ENCODE assay signal across 24 cellular contexts in genomic region chr14:99212646-99213045, GRCh38. TPM values are rescaled to one million over a fixed set of nuclear protein-coding genes. Genes with fewer than 3 reads are reported as not detected.
A peak's percentile ranks its signal among the peaks of the same experiment; 100 is the strongest.
DNase-seq lines count a peak whose midpoint lies in the region; ATAC-seq and TF ChIP-seq lines count a peak whose summit lies in the region.
"Had no signal": no experiment of that assay in that cellular context is flagged by ENCODE, and none has a peak within 500 bp of the region (broad histone marks: within the 10 kb centered on the region; RNA-seq: fewer than 3 reads in every experiment).

No MANE protein-coding gene starts in this region.

- no peak overlapping the region for H3K4me2 ChIP-seq in GM23248 (ENCODE audit: unreplicated experiment)
- H3K4me2 ChIP-seq: KMS-11 had no signal

- no peaks in the 10 kb centered on the region for H3K9me3 Mint-ChIP-seq in activated CD4-positive, alpha-beta T cell treated with anti-CD3 and anti-CD28 coated beads for 36 hours (ENCODE audit: low read depth)
- no peaks in the 10 kb centered on the region for H3K9me3 Mint-ChIP-seq in CD4-positive, alpha-beta T cell
- no peaks in the 10 kb centered on the region for H3K9me3 Mint-ChIP-seq in activated T-helper 17 cell treated with anti-CD3 and anti-CD28 coated beads, Interleukin-2, amount 50 U/mL, for 72 hours
- H3K9me3 Mint-ChIP-seq in immature natural killer cell: no peaks in the 10 kb centered on the region

- no peaks in the 10 kb centered on the region for H3F3A ChIP-seq in GM23248 (ENCODE audit: insufficient read depth)

- peaks cover 44% of the 10 kb centered on the region for H3K36me3 Mint-ChIP-seq in activated CD4-positive, alpha-beta T cell treated with anti-CD3 and anti-CD28 coated beads for 36 hours (ENCODE audit: low read depth)
- H3K36me3 Mint-ChIP-seq in CD4-positive, alpha-beta T cell (ENCODE audit: low read depth): peaks cover 98% of the 10 kb centered on the region
- peaks cover 79% of the 10 kb centered on the region for H3K36me3 Mint-ChIP-seq in activated T-helper 17 cell treated with anti-CD3 and anti-CD28 coated beads, Interleukin-2, amount 50 U/mL, for 72 hours (ENCODE audit: low read depth)
- no peaks in the 10 kb centered on the region for H3K36me3 Mint-ChIP-seq in immature natural killer cell
- H3K36me3 Mint-ChIP-seq: memory B cell had no signal

- peak; percentile 52 for DNase-seq in activated CD4-positive, alpha-beta T cell treated with anti-CD3 and anti-CD28 coated beads for 36 hours
- no peak for DNase-seq in activated CD4-positive, alpha-beta T cell treated with anti-CD3 and anti-CD28 coated beads for 4 hours
- no peak for DNase-seq in CD4-positive, alpha-beta T cell
- DNase-seq in immature natural killer cell (no peak), GM23248 (no peak)
- DNase-seq: activated CD4-positive, alpha-beta T cell treated with anti-CD3 and anti-CD28 coated beads for 1 hour; AML-193; body of pancreas; COR-L47; erythroblast; GDM1; NCI-H1436; NCI-H446 treated with DMSO at 0.1 percent for 48 hours; OCI-M1; stimulated activated CD8-positive, alpha-beta memory T cell treated with anti-CD3 and anti-CD28 coated beads, Interleukin-4, amount 100 ng/mL, for 48 hours; substantia nigra had no signal

- H3K79me2 ChIP-seq in GM23248 (ENCODE audit: insufficient read depth): no peaks in the 10 kb centered on the region

- no peaks in the 10 kb centered on the region for H3K9me2 ChIP-seq in GM23248 (ENCODE audit: insufficient read depth)

- H3K9me3 ChIP-seq in CD4-positive, alpha-beta T cell (ENCODE audit: control insufficient read depth, low read length): no peaks in the 10 kb centered on the region
- H3K9me3 ChIP-seq in GM23248 (ENCODE audit: low read depth): no peaks in the 10 kb centered on the region
- H3K9me3 ChIP-seq: body of pancreas, heart left ventricle had no signal

- no peaks in the 10 kb centered on the region for H3K36me3 ChIP-seq in GM23248 (ENCODE audit: low read depth)
- H3K36me3 ChIP-seq: heart left ventricle had no signal

- H3K4me1 Mint-ChIP-seq in activated CD4-positive, alpha-beta T cell treated with anti-CD3 and anti-CD28 coated beads for 36 hours: peaks cover 99% of the 10 kb centered on the region
- peaks cover 100% of the 10 kb centered on the region for H3K4me1 Mint-ChIP-seq in CD4-positive, alpha-beta T cell (ENCODE audit: low read depth)
- peaks cover 86% of the 10 kb centered on the region for H3K4me1 Mint-ChIP-seq in activated T-helper 17 cell treated with anti-CD3 and anti-CD28 coated beads, Interleukin-2, amount 50 U/mL, for 72 hours
- H3K4me1 Mint-ChIP-seq in immature natural killer cell: peaks cover 95 to 99% of the 10 kb centered on the region in 2 donors
- H3K4me1 Mint-ChIP-seq: memory B cell had no signal

- CTCF ChIA-PET in activated CD4-positive, alpha-beta T cell treated with anti-CD3 and anti-CD28 coated beads for 36 hours (lab: Charles Lee): interaction anchor here (0.8 to 0.9 kb wide), 2 partner anchors 17 to 49 kb away, joined by 3 to 6 read pairs; no protein-coding TSS in a partner anchor
- CTCF ChIA-PET in CD4-positive, alpha-beta T cell (lab: Charles Lee): interaction anchor here (0.8 to 1.1 kb wide), 2 partner anchors 24 to 54 kb away, joined by 3 to 6 read pairs; no protein-coding TSS in a partner anchor

- H3K4me3 Mint-ChIP-seq in activated CD4-positive, alpha-beta T cell treated with anti-CD3 and anti-CD28 coated beads for 36 hours: peak overlapping the region; percentile 57
- peak overlapping the region; percentile 88 for H3K4me3 Mint-ChIP-seq in CD4-positive, alpha-beta T cell
- peak overlapping the region; percentile 82 for H3K4me3 Mint-ChIP-seq in activated T-helper 17 cell treated with anti-CD3 and anti-CD28 coated beads, Interleukin-2, amount 50 U/mL, for 72 hours
- H3K4me3 Mint-ChIP-seq in immature natural killer cell: peak overlapping the region in 4 of 5 donors; percentile 46 to 81 (median 60)
- H3K4me3 Mint-ChIP-seq: memory B cell had no signal

- POLR2A ChIA-PET in activated CD4-positive, alpha-beta T cell treated with anti-CD3 and anti-CD28 coated beads for 36 hours (lab: Charles Lee): interaction anchor here (0.7 to 0.8 kb wide), 3 partner anchors 34 to 995 kb away, joined by 3 read pairs; partner anchors contain the start of gene SETD3
- POLR2A ChIA-PET in CD4-positive, alpha-beta T cell (lab: Charles Lee): interaction anchor here (64.5 to 83.0 kb wide), 2 partner anchors 5 to 31 kb away, joined by 4389 read pairs; partner anchors contain the start of gene BCL11B

- 80 to 86% methylated on average over 1 to 3 of the region's 3 CpGs for WGBS in GM23248 (ENCODE audit: low coverage in 1 of 2, low lambda C conversion rate in 2 of 2, missing lambda C conversion rate in 2 of 2), 2 experiments

- H3K9ac ChIP-seq in GM23248: no peak overlapping the region
- H3K9ac ChIP-seq: KMS-11 had no signal

- H3K27me3 ChIP-seq in CD4-positive, alpha-beta T cell (ENCODE audit: control insufficient read depth, insufficient read depth, low read length): no peaks in the 10 kb centered on the region
- peaks cover 7% of the 10 kb centered on the region for H3K27me3 ChIP-seq in GM23248 (replicated peaks; ENCODE audit: insufficient read depth)
- H3K27me3 ChIP-seq: body of pancreas had no signal

- in situ Hi-C loops in GM23248 (cut with MboI): no loop called here

- peak overlapping the region; percentile 99 for H3K27ac Mint-ChIP-seq in activated CD4-positive, alpha-beta T cell treated with anti-CD3 and anti-CD28 coated beads for 36 hours
- H3K27ac Mint-ChIP-seq in CD4-positive, alpha-beta T cell: peak overlapping the region; percentile 95
- peak overlapping the region; percentile 86 for H3K27ac Mint-ChIP-seq in activated T-helper 17 cell treated with anti-CD3 and anti-CD28 coated beads, Interleukin-2, amount 50 U/mL, for 72 hours
- peak overlapping the region in 5 of 6 donors; percentile 18 to 79 (median 67) for H3K27ac Mint-ChIP-seq in immature natural killer cell
- H3K27ac Mint-ChIP-seq: memory B cell had no signal

- ATAC-seq in activated CD4-positive, alpha-beta T cell treated with anti-CD3 and anti-CD28 coated beads for 36 hours: peak; percentile 31
- ATAC-seq in CD4-positive, alpha-beta T cell (ENCODE audit: poor library complexity): peak; percentile 24
- ATAC-seq in activated T-helper 17 cell treated with anti-CD3 and anti-CD28 coated beads, Interleukin-2, amount 50 U/mL, for 72 hours (replicated peaks): peak; percentile 30
- no peak for ATAC-seq in GM19328 (IDR thresholded peaks at IDR 0.05; ENCODE audit: unreplicated experiment)
- ATAC-seq in GM19023 (IDR thresholded peaks at IDR 0.05; ENCODE audit: unreplicated experiment): no peak
- ATAC-seq: body of pancreas, heart left ventricle, Right ventricle myocardium inferior had no signal

- no peaks in the 10 kb centered on the region for H4K20me1 ChIP-seq in GM23248 (ENCODE audit: insufficient read depth)

- H3K27me3 Mint-ChIP-seq in activated CD4-positive, alpha-beta T cell treated with anti-CD3 and anti-CD28 coated beads for 36 hours: no peaks in the 10 kb centered on the region
- no peaks in the 10 kb centered on the region for H3K27me3 Mint-ChIP-seq in CD4-positive, alpha-beta T cell
- no peaks in the 10 kb centered on the region for H3K27me3 Mint-ChIP-seq in activated T-helper 17 cell treated with anti-CD3 and anti-CD28 coated beads, Interleukin-2, amount 50 U/mL, for 72 hours
- H3K27me3 Mint-ChIP-seq in immature natural killer cell (ENCODE audit: low read depth in 3 of 3): peaks cover 0 to 2% (median 0%) of the 10 kb centered on the region in 3 donors

- H3K4me1 ChIP-seq in GM23248 (ENCODE audit: insufficient read depth): no peaks in the 10 kb centered on the region
- H3K4me1 ChIP-seq: body of pancreas had no signal

- no peak overlapping the region for H3K4me3 ChIP-seq in GM23248
- H3K4me3 ChIP-seq: body of pancreas, heart left ventricle had no signal

- no peak overlapping the region for H2AFZ ChIP-seq in GM23248

- intact Hi-C loops in activated CD4-positive, alpha-beta T cell treated with anti-CD3 and anti-CD28 coated beads for 36 hours (cut with DNase I, micrococcal nuclease): loop anchor here in 1 of 2 experiments (2.0 kb wide), 1 partner anchor 22 kb away; no protein-coding TSS in a partner anchor
- intact Hi-C loops in CD4-positive, alpha-beta T cell (cut with DNase I, micrococcal nuclease): no loop called here

- TF ChIP-seq CTCF in CD4-positive, alpha-beta T cell (IDR thresholded peaks at IDR 0.05): no peak

- peak overlapping the region; percentile 82 for H3K27ac ChIP-seq in CD4-positive, alpha-beta T cell (ENCODE audit: low read depth, low read length)
- no peak overlapping the region for H3K27ac ChIP-seq in GM23248
- H3K27ac ChIP-seq: body of pancreas, heart left ventricle, KMS-11 had no signal

RNA-seq across cellular contexts. Expression of gene BCL11B, which starts 59.4 kb away (rescaled TPM):
- total RNA-seq in activated CD4-positive, alpha-beta T cell treated with anti-CD3 and anti-CD28 coated beads for 36 hours: 10 to 100 TPM; 62.1 to 66.2 TPM
- total RNA-seq in CD4-positive, alpha-beta T cell: 100 to 1,000 TPM; 244 to 254 TPM
- 10 to 100 TPM; 51.4 to 52.9 TPM for total RNA-seq in activated T-helper 17 cell treated with anti-CD3 and anti-CD28 coated beads, Interleukin-2, amount 50 U/mL, for 72 hours
- 1 to 10 TPM in 2 of 3 donors, under 1 TPM in 1; 0.75 to 3.1 (median 1.0) TPM for polyA plus RNA-seq in immature natural killer cell
- not detected in 2 replicates for total RNA-seq in GM23248 (2014; rRNA removed; shearing (Covaris generic))
- not detected in 2 replicates for polyA plus RNA-seq in GM23248 (2016; fragmentation: Nextera tagmentation; extraction: Ambion mirVana)
- total RNA-seq: fibroblast of villous mesenchyme had no signal

Comparison
In these comparisons a context has a peak if more than half of its experiments do, and no peak if none do; other contexts are left out.
1. ATAC-seq: peak in activated CD4-positive, alpha-beta T cell treated with anti-CD3 and anti-CD28 coated beads for 36 hours (single experiment), CD4-positive, alpha-beta T cell (single experiment) and activated T-helper 17 cell treated with anti-CD3 and anti-CD28 coated beads, Interleukin-2, amount 50 U/mL, for 72 hours (single experiment); none in GM19328 (single experiment) and GM19023 (single experiment).
2. RNA of gene BCL11B, which starts 59.4 kb away (total RNA-seq): 244 to 254 TPM in CD4-positive, alpha-beta T cell, 62.1 to 66.2 TPM in activated CD4-positive, alpha-beta T cell treated with anti-CD3 and anti-CD28 coated beads for 36 hours and 51.4 to 52.9 TPM in activated T-helper 17 cell treated with anti-CD3 and anti-CD28 coated beads, Interleukin-2, amount 50 U/mL, for 72 hours; not detected in GM23248; every median in the first group is over 10 times any median in the second.
3. Peak in every context shown above with its lines, with median percentiles within 50 percentile points of each other: H3K27ac Mint-ChIP-seq and H3K4me3 Mint-ChIP-seq.